ENCODE assay signal across 8 cellular contexts in genomic region chr1:111476761-111477309, GRCh38. TPM values are rescaled to one million over a fixed set of nuclear protein-coding genes. Genes with fewer than 3 reads are reported as not detected.
DNase-seq lines count a peak whose midpoint lies in the region; ATAC-seq, FAIRE-seq and TF ChIP-seq lines count a peak whose summit lies in the region.

No MANE protein-coding gene starts in this region.

- FAIRE-seq in urothelium cell line (lab: Jason Lieb, UNC) = no peak

- peaks cover 38 to 72% (median 58%) of the 10 kb centered on the region in 7 donors for H3K4me1 Mint-ChIP-seq in naive thymus-derived CD4-positive, alpha-beta T cell

- H3K36me3 Mint-ChIP-seq in naive thymus-derived CD4-positive, alpha-beta T cell = peaks cover 9 to 27% (median 19%) of the 10 kb centered on the region in 5 donors

- no peak overlapping the region for H3K4me2 ChIP-seq in hepatocyte

- no peaks in the 10 kb centered on the region for H3K9me2 ChIP-seq in hepatocyte (replicated peaks; ENCODE audit: insufficient read depth)

- H3K27me3 ChIP-seq in naive thymus-derived CD4-positive, alpha-beta T cell (ENCODE audit: control insufficient read depth in 2 of 2, insufficient read depth in 2 of 2, low read length in 2 of 2) = no peaks in the 10 kb centered on the region
- no peaks in the 10 kb centered on the region for H3K27me3 ChIP-seq in hepatocyte

- no peaks in the 10 kb centered on the region for H4K20me1 ChIP-seq in hepatocyte (ENCODE audit: insufficient read depth, poor library complexity, severe bottlenecking)

- H3K79me2 ChIP-seq in hepatocyte = no peaks in the 10 kb centered on the region

- POLR2A ChIA-PET in naive thymus-derived CD4-positive, alpha-beta T cell (lab: Charles Lee) = interaction anchor here (0.8 to 9.0 kb wide), 12 partner anchors 8 to 278 kb away, joined by 3 to 96 read pairs (median 4); partner anchors contain the start of genes ADORA3, ATP5PB, TMIGD3 and WDR77

- H3K27ac Mint-ChIP-seq in naive thymus-derived CD4-positive, alpha-beta T cell = peak overlapping the region in 6 of 9 donors; percentile 89 to 96 (median 92)

- no peak overlapping the region for H2AFZ ChIP-seq in hepatocyte

- 49% methylated on average over 2 of the region's 2 CpGs for WGBS in hepatocyte (ENCODE audit: low lambda C conversion rate, missing lambda C conversion rate)

- ATAC-seq in GM18517 (IDR thresholded peaks at IDR 0.05; ENCODE audit: unreplicated experiment) (peak; percentile 83), HG02798 (IDR thresholded peaks at IDR 0.05; ENCODE audit: poor library complexity, unreplicated experiment) (peak; percentile 70)
- ATAC-seq in naive thymus-derived CD4-positive, alpha-beta T cell = peak; percentile 81

- CTCF ChIA-PET in naive thymus-derived CD4-positive, alpha-beta T cell (lab: Charles Lee) = interaction anchor here (0.6 to 9.9 kb wide), 9 partner anchors 12 to 527 kb away, joined by 3 to 83 read pairs (median 4); partner anchors contain the start of genes ADORA3, DDX20 and TMIGD3

- peaks cover 0 to 5% (median 0%) of the 10 kb centered on the region in 11 donors for H3K9me3 Mint-ChIP-seq in naive thymus-derived CD4-positive, alpha-beta T cell

- no peaks in the 10 kb centered on the region for H3K9me3 ChIP-seq in naive thymus-derived CD4-positive, alpha-beta T cell (ENCODE audit: control insufficient read depth in 2 of 3, low read length in 3 of 3)
- H3K9me3 ChIP-seq in hepatocyte (ENCODE audit: low read depth) = no peaks in the 10 kb centered on the region

- H3K27ac ChIP-seq in naive thymus-derived CD4-positive, alpha-beta T cell (ENCODE audit: low read depth, low read length) = peak overlapping the region; percentile 87
- H3K27ac ChIP-seq in hepatocyte = no peak overlapping the region

- H3K4me3 Mint-ChIP-seq in naive thymus-derived CD4-positive, alpha-beta T cell = peak overlapping the region in 9 of 10 donors; percentile 76 to 98 (median 92)

- no peak for TF ChIP-seq CTCF in hepatocyte (IDR thresholded peaks at IDR 0.05; ENCODE audit: poor library complexity)

- H3K36me3 ChIP-seq in naive thymus-derived CD4-positive, alpha-beta T cell (ENCODE audit: control insufficient read depth in 2 of 3, insufficient read depth in 3 of 3, low read length in 3 of 3) = peaks cover 0 to 11% (median 5%) of the 10 kb centered on the region in 3 experiments
- no peaks in the 10 kb centered on the region for H3K36me3 ChIP-seq in hepatocyte (replicated peaks; ENCODE audit: insufficient read depth, low read depth)

- H3K4me1 ChIP-seq in naive thymus-derived CD4-positive, alpha-beta T cell (ENCODE audit: control insufficient read depth in 2 of 2, insufficient read depth in 2 of 2, low read length in 2 of 2) = peaks cover 47% of the 10 kb centered on the region in 2 donors
- peaks cover 2% of the 10 kb centered on the region for H3K4me1 ChIP-seq in hepatocyte (ENCODE audit: insufficient read depth)

- intact Hi-C loops in naive thymus-derived CD4-positive, alpha-beta T cell (cut with micrococcal nuclease) = loop anchor here (1.0 to 10.0 kb wide), 5 partner anchors 28 to 1262 kb away; partner anchors contain the start of genes DDX20 (in 2 of the 2), ATP5PB (in 1 of the 2), CHI3L2 (in 1 of the 2) and KCNC4 (in 1 of the 2)

- peak; percentile 19 for DNase-seq in T follicular helper cell (ENCODE audit: low read depth)
- peak in 8 of 9 donors; percentile 35 to 79 (median 68) for DNase-seq in naive thymus-derived CD4-positive, alpha-beta T cell
- DNase-seq in hepatocyte (ENCODE audit: low spot score) = no peak
- DNase-seq in urothelium cell line (ENCODE audit: low spot score) = no peak
- DNase-seq in NCI-H1694 (lab: John Stamatoyannopoulos, UW) = no peak
- no peak for DNase-seq in DMS153 treated with DMSO at 0.1 percent for 48 hours (lab: John Stamatoyannopoulos, UW; ENCODE audit: unreplicated experiment)

- H3K4me3 ChIP-seq in naive thymus-derived CD4-positive, alpha-beta T cell (ENCODE audit: low read length) = peak overlapping the region; percentile 48
- no peak overlapping the region for H3K4me3 ChIP-seq in hepatocyte

- H3K27me3 Mint-ChIP-seq in naive thymus-derived CD4-positive, alpha-beta T cell = peaks cover 0 to 21% (median 0%) of the 10 kb centered on the region in 5 donors

RNA-seq across cellular contexts. Expression of gene C1orf162, which starts 3.1 kb away (rescaled TPM):
- 100 to 1,000 TPM in 2 of 5 experiments, 10 to 100 TPM in 3; 15.3 to 117 (median 95.2) TPM for total RNA-seq in naive thymus-derived CD4-positive, alpha-beta T cell
- polyA plus RNA-seq in naive thymus-derived CD4-positive, alpha-beta T cell = 100 to 1,000 TPM; 330 to 407 TPM
- 0.72 and 0.90 TPM in 2 replicates for total RNA-seq in hepatocyte
- polyA plus RNA-seq in hepatocyte = 0.50 and 0.69 TPM in 2 replicates

RNA-seq across cellular contexts. Expression of gene ADORA3, which starts 26.6 kb away (rescaled TPM):
- 1 to 10 TPM in 2 of 5 experiments, under 1 TPM in 1, not detected in 2; 0.66 to 1.6 (median 1.0) TPM for total RNA-seq in naive thymus-derived CD4-positive, alpha-beta T cell
- polyA plus RNA-seq in naive thymus-derived CD4-positive, alpha-beta T cell = not detected
- total RNA-seq in hepatocyte = 0.33 and 2.0 TPM in 2 replicates
- polyA plus RNA-seq in hepatocyte = 0.41 and 0.61 TPM in 2 replicates

RNA-seq across cellular contexts. Expression of gene TMIGD3, which starts 26.6 kb away (rescaled TPM):
- under 1 TPM in 1 of 5 experiments, not detected in 4; 0.41 TPM for total RNA-seq in naive thymus-derived CD4-positive, alpha-beta T cell
- not detected for polyA plus RNA-seq in naive thymus-derived CD4-positive, alpha-beta T cell
- 2.6 and 6.5 TPM in 2 replicates for total RNA-seq in hepatocyte
- 5.2 TPM in 2 replicates for polyA plus RNA-seq in hepatocyte

RNA-seq across cellular contexts. Expression of gene ATP5PB, which starts 27.6 kb away (rescaled TPM):
- 100 to 1,000 TPM in 2 of 5 experiments, 10 to 100 TPM in 3; 64.9 to 298 (median 98.7) TPM for total RNA-seq in naive thymus-derived CD4-positive, alpha-beta T cell
- polyA plus RNA-seq in naive thymus-derived CD4-positive, alpha-beta T cell = 100 to 1,000 TPM; 280 to 437 TPM
- 291 and 320 TPM in 2 replicates for total RNA-seq in hepatocyte
- 289 and 309 TPM in 2 replicates for polyA plus RNA-seq in hepatocyte

RNA-seq across cellular contexts. Expression of gene WDR77, which starts 27.8 kb away (rescaled TPM):
- total RNA-seq in naive thymus-derived CD4-positive, alpha-beta T cell = 10 to 100 TPM; 20.7 to 39.9 (median 29.5) TPM
- 10 to 100 TPM; 42.4 to 44.7 TPM for polyA plus RNA-seq in naive thymus-derived CD4-positive, alpha-beta T cell
- 37.3 and 44.5 TPM in 2 replicates for total RNA-seq in hepatocyte
- 49.2 and 55.3 TPM in 2 replicates for polyA plus RNA-seq in hepatocyte

Comparison
In these comparisons a context has a peak if more than half of its experiments do, and no peak if none do; other contexts are left out.
1. DNase-seq: peak in T follicular helper cell (single experiment) and naive thymus-derived CD4-positive, alpha-beta T cell (8 of 9); none in hepatocyte (single experiment), urothelium cell line (single experiment), NCI-H1694 (single experiment) and DMS153 treated with DMSO at 0.1 percent for 48 hours (single experiment).
2. Peak in every context shown above with its lines, with median percentiles within 50 percentile points of each other: ATAC-seq.